Comparison of ENCODE assay signal across 8 cellular contexts in genomic region chr11:125959931-125960330, GRCh38. TPM values are rescaled to one million over a fixed set of nuclear protein-coding genes. Genes with fewer than 3 reads are reported as not detected.
"Had no signal": no experiment of that assay in that cellular context is flagged by ENCODE, and none has a peak within 500 bp of the region (broad histone marks: within the 10 kb centered on the region; RNA-seq: fewer than 3 reads in every experiment).

No MANE protein-coding gene starts in this region.

- H3K27ac Mint-ChIP-seq: GM23338, IgD-negative memory B cell had no signal

- H3K4me2 ChIP-seq: GM23338 had no signal

- H3K4me3 Mint-ChIP-seq: GM23338, H9, IgD-negative memory B cell had no signal

- H3K4me3 ChIP-seq: GM23338 had no signal

- ATAC-seq: HepG2 had no signal

- DNase-seq: H9, HCEC 1CT had no signal

- H2AFZ ChIP-seq: GM23338 had no signal

- H3K27ac ChIP-seq: HL-60 had no signal

- H3K9me3 Mint-ChIP-seq: GM23338 had no signal

RNA-seq across cellular contexts. Expression of gene VSIG10L2, which starts 14.1 kb away (rescaled TPM):
- total RNA-seq: GM23338, H1, H9, HepG2, HT1080 had no signal

RNA-seq across cellular contexts. Expression of gene DDX25, which starts 55.6 kb away (rescaled TPM):
- total RNA-seq: HT1080 had no signal
